Comparison of ENCODE assay signal across 1 cellular context in the genomic region with DNA sequence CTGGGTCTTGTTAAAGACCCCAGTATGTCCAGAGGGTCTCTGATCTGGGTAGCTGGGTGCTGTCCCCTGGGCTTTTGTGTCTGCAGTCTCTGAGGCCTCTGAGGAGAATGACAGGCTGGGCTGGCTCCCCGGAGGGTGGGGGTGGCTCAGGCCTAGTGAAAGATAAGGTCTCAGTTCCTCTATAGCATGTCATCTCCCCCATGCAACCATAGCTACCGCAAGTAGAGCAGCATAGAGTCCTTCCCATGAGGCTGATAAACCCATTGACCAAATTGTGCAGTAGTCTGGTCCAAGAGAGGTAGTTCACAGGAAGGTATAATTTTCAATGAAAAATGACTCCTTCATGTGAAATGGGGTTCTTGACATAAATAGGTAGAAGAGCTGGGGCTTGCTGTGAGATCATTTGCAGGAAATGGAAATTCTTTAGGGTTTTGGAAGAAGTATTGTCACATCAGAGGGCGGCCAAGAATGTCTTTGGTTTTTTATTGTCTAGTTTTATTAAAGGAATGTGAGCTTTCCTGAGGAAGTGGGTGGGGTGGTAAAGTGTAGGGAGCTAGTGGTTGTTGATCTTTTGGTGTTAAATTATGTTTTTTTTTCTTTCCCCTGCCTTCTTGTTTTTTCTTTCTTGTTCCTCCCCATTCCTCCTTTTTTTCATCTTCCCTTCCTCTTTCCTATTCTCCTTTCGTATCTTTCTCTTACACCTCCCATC.
TF ChIP-seq lines count a peak whose summit lies in the region.

No MANE protein-coding gene starts in this region.

TF ChIP-seq in K562, 482 proteins besides CTCF, POLR2A, EP300 and RAD21 (continued from another document and continues in another):
- TF ChIP-seq, protein P1, sequence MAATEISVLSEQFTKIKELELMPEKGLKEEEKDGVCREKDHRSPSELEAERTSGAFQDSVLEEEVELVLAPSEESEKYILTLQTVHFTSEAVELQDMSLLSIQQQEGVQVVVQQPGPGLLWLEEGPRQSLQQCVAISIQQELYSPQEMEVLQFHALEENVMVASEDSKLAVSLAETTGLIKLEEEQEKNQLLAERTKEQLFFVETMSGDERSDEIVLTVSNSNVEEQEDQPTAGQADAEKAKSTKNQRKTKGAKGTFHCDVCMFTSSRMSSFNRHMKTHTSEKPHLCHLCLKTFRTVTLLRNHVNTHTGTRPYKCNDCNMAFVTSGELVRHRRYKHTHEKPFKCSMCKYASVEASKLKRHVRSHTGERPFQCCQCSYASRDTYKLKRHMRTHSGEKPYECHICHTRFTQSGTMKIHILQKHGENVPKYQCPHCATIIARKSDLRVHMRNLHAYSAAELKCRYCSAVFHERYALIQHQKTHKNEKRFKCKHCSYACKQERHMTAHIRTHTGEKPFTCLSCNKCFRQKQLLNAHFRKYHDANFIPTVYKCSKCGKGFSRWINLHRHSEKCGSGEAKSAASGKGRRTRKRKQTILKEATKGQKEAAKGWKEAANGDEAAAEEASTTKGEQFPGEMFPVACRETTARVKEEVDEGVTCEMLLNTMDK (IDR thresholded peaks at IDR 0.05; ENCODE audit: borderline replicate concordance, insufficient read depth, low read depth, low read length, poor library complexity, severe bottlenecking), result no peak
- TF ChIP-seq LCOR (CRISPR knock-in tag; IDR thresholded peaks at IDR 0.05) (0 out of 2 replicates have a peak, but pooled peaks have one; percentile 33), U2AF1 (optimal IDR thresholded peaks at IDR 0.05; ENCODE audit: low read depth, low read length) (no peak), NR2C2 (CRISPR knock-in tag; IDR thresholded peaks at IDR 0.05) (no peak), NR2C2 (tag; IDR thresholded peaks at IDR 0.05) (no peak), MYC (IDR thresholded peaks at IDR 0.05; ENCODE audit: low read depth, low read length) (peak; percentile 56; the same call in 1 of the 2 replicates), MYC (CRISPR knock-in tag; IDR thresholded peaks at IDR 0.05; ENCODE audit: borderline replicate concordance, low read depth) (no peak), TRIM28 (IDR thresholded peaks at IDR 0.05) (no peak), SPI1 (IDR thresholded peaks at IDR 0.05; ENCODE audit: borderline replicate concordance, low read depth, low read length) (peak; percentile 82), FIP1L1 (IDR thresholded peaks at IDR 0.05; ENCODE audit: low read depth, low read length, poor library complexity, severe bottlenecking) (no peak), ZNF184 (CRISPR knock-in tag; IDR thresholded peaks at IDR 0.05) (no peak), PRPF4 (IDR thresholded peaks at IDR 0.05; ENCODE audit: insufficient read depth, low read depth, low read length, poor library complexity, severe bottlenecking) (no peak), E2F3 (CRISPR knock-in tag; IDR thresholded peaks at IDR 0.05) (no peak), RBM14 (IDR thresholded peaks at IDR 0.05; ENCODE audit: borderline replicate concordance, insufficient read depth, low read depth, low read length) (no peak), ZNF668 (CRISPR knock-in tag; IDR thresholded peaks at IDR 0.05) (no peak), CUX1 (CRISPR knock-in tag; IDR thresholded peaks at IDR 0.05) (no peak), YY1 (IDR thresholded peaks at IDR 0.05; ENCODE audit: borderline replicate concordance in 1 of 3, control insufficient read depth in 1 of 3, extremely low read depth in 1 of 3, insufficient read depth in 3 of 3, insufficient read length in 1 of 3, insufficient replicate concordance in 2 of 3, low read depth in 1 of 3, low read length in 2 of 3) (no peak), HNRNPL (IDR thresholded peaks at IDR 0.05; ENCODE audit: low read depth, low read length) (no peak), HDAC1 (IDR thresholded peaks at IDR 0.05) (peak in 1 of 2 experiments; percentile 22; a peak in 1 of 4 replicates), MAZ (CRISPR knock-in tag; conservative IDR thresholded peaks at IDR 0.05 in 1 of 2, IDR thresholded peaks at IDR 0.05 in 1 of 2) (peak; percentile 34 to 82; a peak in 3 of 4 replicates), TCF3 (CRISPR knock-in tag; IDR thresholded peaks at IDR 0.05) (peak; percentile 20; the same call in 1 of the 2 replicates), GATAD2B (IDR thresholded peaks at IDR 0.05; ENCODE audit: borderline replicate concordance) (no peak), CCAR2 (IDR thresholded peaks at IDR 0.05; ENCODE audit: low read depth, low read length) (no peak), RFX7 (CRISPR knock-in tag; IDR thresholded peaks at IDR 0.05) (no peak), ARHGAP35 (IDR thresholded peaks at IDR 0.05; ENCODE audit: partially characterized antibody) (peak; percentile 12), STAT5A (IDR thresholded peaks at IDR 0.05; ENCODE audit: borderline replicate concordance, low read length) (no peak)
- TF ChIP-seq, protein P2, sequence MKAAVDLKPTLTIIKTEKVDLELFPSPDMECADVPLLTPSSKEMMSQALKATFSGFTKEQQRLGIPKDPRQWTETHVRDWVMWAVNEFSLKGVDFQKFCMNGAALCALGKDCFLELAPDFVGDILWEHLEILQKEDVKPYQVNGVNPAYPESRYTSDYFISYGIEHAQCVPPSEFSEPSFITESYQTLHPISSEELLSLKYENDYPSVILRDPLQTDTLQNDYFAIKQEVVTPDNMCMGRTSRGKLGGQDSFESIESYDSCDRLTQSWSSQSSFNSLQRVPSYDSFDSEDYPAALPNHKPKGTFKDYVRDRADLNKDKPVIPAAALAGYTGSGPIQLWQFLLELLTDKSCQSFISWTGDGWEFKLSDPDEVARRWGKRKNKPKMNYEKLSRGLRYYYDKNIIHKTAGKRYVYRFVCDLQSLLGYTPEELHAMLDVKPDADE (conservative IDR thresholded peaks at IDR 0.05; ENCODE audit: control insufficient read depth, low read depth, low read length), result no peak
- TF ChIP-seq, protein P3, sequence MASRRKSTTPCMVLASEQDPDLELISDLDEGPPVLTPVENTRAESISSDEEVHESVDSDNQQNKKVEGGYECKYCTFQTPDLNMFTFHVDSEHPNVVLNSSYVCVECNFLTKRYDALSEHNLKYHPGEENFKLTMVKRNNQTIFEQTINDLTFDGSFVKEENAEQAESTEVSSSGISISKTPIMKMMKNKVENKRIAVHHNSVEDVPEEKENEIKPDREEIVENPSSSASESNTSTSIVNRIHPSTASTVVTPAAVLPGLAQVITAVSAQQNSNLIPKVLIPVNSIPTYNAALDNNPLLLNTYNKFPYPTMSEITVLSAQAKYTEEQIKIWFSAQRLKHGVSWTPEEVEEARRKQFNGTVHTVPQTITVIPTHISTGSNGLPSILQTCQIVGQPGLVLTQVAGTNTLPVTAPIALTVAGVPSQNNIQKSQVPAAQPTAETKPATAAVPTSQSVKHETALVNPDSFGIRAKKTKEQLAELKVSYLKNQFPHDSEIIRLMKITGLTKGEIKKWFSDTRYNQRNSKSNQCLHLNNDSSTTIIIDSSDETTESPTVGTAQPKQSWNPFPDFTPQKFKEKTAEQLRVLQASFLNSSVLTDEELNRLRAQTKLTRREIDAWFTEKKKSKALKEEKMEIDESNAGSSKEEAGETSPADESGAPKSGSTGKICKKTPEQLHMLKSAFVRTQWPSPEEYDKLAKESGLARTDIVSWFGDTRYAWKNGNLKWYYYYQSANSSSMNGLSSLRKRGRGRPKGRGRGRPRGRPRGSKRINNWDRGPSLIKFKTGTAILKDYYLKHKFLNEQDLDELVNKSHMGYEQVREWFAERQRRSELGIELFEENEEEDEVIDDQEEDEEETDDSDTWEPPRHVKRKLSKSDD (conservative IDR thresholded peaks at IDR 0.05; ENCODE audit: low read length), result no peak
- TF ChIP-seq, protein P4, sequence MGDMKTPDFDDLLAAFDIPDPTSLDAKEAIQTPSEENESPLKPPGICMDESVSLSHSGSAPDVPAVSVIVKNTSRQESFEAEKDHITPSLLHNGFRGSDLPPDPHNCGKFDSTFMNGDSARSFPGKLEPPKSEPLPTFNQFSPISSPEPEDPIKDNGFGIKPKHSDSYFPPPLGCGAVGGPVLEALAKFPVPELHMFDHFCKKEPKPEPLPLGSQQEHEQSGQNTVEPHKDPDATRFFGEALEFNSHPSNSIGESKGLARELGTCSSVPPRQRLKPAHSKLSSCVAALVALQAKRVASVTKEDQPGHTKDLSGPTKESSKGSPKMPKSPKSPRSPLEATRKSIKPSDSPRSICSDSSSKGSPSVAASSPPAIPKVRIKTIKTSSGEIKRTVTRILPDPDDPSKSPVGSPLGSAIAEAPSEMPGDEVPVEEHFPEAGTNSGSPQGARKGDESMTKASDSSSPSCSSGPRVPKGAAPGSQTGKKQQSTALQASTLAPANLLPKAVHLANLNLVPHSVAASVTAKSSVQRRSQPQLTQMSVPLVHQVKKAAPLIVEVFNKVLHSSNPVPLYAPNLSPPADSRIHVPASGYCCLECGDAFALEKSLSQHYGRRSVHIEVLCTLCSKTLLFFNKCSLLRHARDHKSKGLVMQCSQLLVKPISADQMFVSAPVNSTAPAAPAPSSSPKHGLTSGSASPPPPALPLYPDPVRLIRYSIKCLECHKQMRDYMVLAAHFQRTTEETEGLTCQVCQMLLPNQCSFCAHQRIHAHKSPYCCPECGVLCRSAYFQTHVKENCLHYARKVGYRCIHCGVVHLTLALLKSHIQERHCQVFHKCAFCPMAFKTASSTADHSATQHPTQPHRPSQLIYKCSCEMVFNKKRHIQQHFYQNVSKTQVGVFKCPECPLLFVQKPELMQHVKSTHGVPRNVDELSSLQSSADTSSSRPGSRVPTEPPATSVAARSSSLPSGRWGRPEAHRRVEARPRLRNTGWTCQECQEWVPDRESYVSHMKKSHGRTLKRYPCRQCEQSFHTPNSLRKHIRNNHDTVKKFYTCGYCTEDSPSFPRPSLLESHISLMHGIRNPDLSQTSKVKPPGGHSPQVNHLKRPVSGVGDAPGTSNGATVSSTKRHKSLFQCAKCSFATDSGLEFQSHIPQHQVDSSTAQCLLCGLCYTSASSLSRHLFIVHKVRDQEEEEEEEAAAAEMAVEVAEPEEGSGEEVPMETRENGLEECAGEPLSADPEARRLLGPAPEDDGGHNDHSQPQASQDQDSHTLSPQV (IDR thresholded peaks at IDR 0.05), result no peak
- TF ChIP-seq, protein P5, sequence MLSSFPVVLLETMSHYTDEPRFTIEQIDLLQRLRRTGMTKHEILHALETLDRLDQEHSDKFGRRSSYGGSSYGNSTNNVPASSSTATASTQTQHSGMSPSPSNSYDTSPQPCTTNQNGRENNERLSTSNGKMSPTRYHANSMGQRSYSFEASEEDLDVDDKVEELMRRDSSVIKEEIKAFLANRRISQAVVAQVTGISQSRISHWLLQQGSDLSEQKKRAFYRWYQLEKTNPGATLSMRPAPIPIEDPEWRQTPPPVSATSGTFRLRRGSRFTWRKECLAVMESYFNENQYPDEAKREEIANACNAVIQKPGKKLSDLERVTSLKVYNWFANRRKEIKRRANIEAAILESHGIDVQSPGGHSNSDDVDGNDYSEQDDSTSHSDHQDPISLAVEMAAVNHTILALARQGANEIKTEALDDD (IDR thresholded peaks at IDR 0.05), result peak; percentile 58; the same call in 1 of the 2 replicates
- TF ChIP-seq, protein P6, sequence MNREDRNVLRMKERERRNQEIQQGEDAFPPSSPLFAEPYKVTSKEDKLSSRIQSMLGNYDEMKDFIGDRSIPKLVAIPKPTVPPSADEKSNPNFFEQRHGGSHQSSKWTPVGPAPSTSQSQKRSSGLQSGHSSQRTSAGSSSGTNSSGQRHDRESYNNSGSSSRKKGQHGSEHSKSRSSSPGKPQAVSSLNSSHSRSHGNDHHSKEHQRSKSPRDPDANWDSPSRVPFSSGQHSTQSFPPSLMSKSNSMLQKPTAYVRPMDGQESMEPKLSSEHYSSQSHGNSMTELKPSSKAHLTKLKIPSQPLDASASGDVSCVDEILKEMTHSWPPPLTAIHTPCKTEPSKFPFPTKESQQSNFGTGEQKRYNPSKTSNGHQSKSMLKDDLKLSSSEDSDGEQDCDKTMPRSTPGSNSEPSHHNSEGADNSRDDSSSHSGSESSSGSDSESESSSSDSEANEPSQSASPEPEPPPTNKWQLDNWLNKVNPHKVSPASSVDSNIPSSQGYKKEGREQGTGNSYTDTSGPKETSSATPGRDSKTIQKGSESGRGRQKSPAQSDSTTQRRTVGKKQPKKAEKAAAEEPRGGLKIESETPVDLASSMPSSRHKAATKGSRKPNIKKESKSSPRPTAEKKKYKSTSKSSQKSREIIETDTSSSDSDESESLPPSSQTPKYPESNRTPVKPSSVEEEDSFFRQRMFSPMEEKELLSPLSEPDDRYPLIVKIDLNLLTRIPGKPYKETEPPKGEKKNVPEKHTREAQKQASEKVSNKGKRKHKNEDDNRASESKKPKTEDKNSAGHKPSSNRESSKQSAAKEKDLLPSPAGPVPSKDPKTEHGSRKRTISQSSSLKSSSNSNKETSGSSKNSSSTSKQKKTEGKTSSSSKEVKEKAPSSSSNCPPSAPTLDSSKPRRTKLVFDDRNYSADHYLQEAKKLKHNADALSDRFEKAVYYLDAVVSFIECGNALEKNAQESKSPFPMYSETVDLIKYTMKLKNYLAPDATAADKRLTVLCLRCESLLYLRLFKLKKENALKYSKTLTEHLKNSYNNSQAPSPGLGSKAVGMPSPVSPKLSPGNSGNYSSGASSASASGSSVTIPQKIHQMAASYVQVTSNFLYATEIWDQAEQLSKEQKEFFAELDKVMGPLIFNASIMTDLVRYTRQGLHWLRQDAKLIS (CRISPR knock-in tag; IDR thresholded peaks at IDR 0.05), result no peak
